In the genomic region with DNA sequence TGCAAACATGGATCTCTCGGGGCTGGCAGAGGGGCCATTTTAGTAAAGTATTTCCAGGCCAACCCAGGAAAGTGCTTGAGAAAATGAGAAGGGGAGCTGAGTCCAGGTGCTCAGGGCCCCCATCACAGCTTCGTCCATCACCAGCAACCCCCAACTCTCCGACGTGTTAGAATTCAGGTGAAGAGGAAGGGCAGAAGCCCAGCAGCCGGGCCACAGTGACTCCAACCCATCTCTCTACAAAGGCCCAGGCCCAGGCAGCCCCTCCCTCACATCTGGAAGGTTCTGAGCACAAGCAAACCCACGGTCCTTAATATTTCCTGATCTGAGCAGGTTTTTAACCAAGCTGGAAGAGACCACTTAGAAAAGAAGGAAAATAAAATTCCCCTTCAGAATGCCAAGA, we compare ENCODE assay signal across 26 cellular contexts. TPM values are rescaled to one million over a fixed set of nuclear protein-coding genes. Genes with fewer than 3 reads are reported as not detected.
A peak's percentile ranks its signal among the peaks of the same experiment; 100 is the strongest.
DNase-seq lines count a peak whose midpoint lies in the region; ATAC-seq and TF ChIP-seq lines count a peak whose summit lies in the region.
"Had no signal": no experiment of that assay in that cellular context is flagged by ENCODE, and none has a peak within 500 bp of the region (broad histone marks: within the 10 kb centered on the region; RNA-seq: fewer than 3 reads in every experiment).

No MANE protein-coding gene starts in this region.

- TF ChIP-seq CTCF in IMR-90 (conservative IDR thresholded peaks at IDR 0.05; ENCODE audit: low read depth, low read length) (no peak), coronary artery (IDR thresholded peaks at IDR 0.05) (no peak), neural progenitor cell (IDR thresholded peaks at IDR 0.05) (no peak), thoracic aorta (IDR thresholded peaks at IDR 0.05) (no peak), GM13977 (IDR thresholded peaks at IDR 0.05; ENCODE audit: extremely low read depth, insufficient read depth, missing control alignments) (no peak)

- H3K27ac Mint-ChIP-seq in neural progenitor cell: peak overlapping the region; percentile 83
- H3K27ac Mint-ChIP-seq: activated CD4-positive, alpha-beta memory T cell treated with anti-CD3 and anti-CD28 coated beads for 36 hours; activated naive CD8-positive, alpha-beta T cell; activated T-helper 17 cell treated with anti-CD3 and anti-CD28 coated beads, Interleukin-2, amount 50 U/mL, for 72 hours; GM23338; type B pancreatic cell had no signal

- TF ChIP-seq RAD21 in IMR-90 (IDR thresholded peaks at IDR 0.05; ENCODE audit: low read length): no peak

- H3K4me1 Mint-ChIP-seq in neural progenitor cell: peaks cover 3% of the 10 kb centered on the region

- H3K9ac ChIP-seq in IMR-90 (ENCODE audit: low read depth, low read length) (no peak overlapping the region), neural progenitor cell (no peak overlapping the region)

- peaks cover 36% of the 10 kb centered on the region for H3K4me1 ChIP-seq in IMR-90 (ENCODE audit: control insufficient read depth, insufficient read depth, low read length)
- H3K4me1 ChIP-seq in neural progenitor cell: no peaks in the 10 kb centered on the region
- peaks cover 14 to 27% of the 10 kb centered on the region in 2 donors for H3K4me1 ChIP-seq in thoracic aorta (ENCODE audit: control insufficient read depth in 1 of 2, low read depth in 2 of 2)

- H3K18ac ChIP-seq in IMR-90 (ENCODE audit: low read depth, low read length): no peak overlapping the region

- no peak overlapping the region for H3K56ac ChIP-seq in IMR-90 (ENCODE audit: extremely low read depth, insufficient read depth, low read length)

- no peaks in the 10 kb centered on the region for H3K9me3 Mint-ChIP-seq in neural progenitor cell
- H3K9me3 Mint-ChIP-seq: activated CD4-positive, alpha-beta memory T cell treated with anti-CD3 and anti-CD28 coated beads for 36 hours; activated T-helper 17 cell treated with anti-CD3 and anti-CD28 coated beads, Interleukin-2, amount 50 U/mL, for 72 hours; GM23338 had no signal

- CTCF ChIA-PET in IMR-90 (lab: Yijun Ruan, JAX): interaction anchor here (1.7 kb wide), 1 partner anchor 27 kb away, joined by 7 read pairs; no protein-coding TSS in a partner anchor

- WGBS in IMR-90 (ENCODE audit: extremely low coverage in 2 of 2, insufficient read length in 1 of 2), 2 experiments: no CpG with 5 or more reads among the region's 6 CpGs

- dilution Hi-C loops in IMR-90 (cut with HindIII; ENCODE audit: low sequenced_read_pairs, unreplicated experiment): no loop called here

- no peak overlapping the region for H2BK120ac ChIP-seq in IMR-90 (ENCODE audit: low read depth, low read length)

- H2AFZ ChIP-seq in IMR-90 (replicated peaks; ENCODE audit: low read length, poor library complexity): no peak overlapping the region
- no peak overlapping the region for H2AFZ ChIP-seq in neural progenitor cell (replicated peaks)
- H2AFZ ChIP-seq: GM23338 had no signal

- no peaks in the 10 kb centered on the region for H4K20me1 ChIP-seq in IMR-90 (ENCODE audit: insufficient read depth, low read length)
- H4K20me1 ChIP-seq in neural progenitor cell (ENCODE audit: low read depth): no peaks in the 10 kb centered on the region

- no peak overlapping the region; the same call in 1 of the 2 replicates for H4K91ac ChIP-seq in IMR-90 (ENCODE audit: insufficient read depth, low read depth, low read length)

- POLR2A ChIA-PET in IMR-90 (lab: Charles Lee; ENCODE audit: unreplicated experiment): no interaction called here

- in situ Hi-C loops in IMR-90 (cut with MboI; ENCODE audit: low sequenced_read_pairs): no loop called here
- in situ Hi-C loops in GM13977 (cut with MboI; ENCODE audit: low pct_unique_long_range_greater_than_20kb, low sequenced_read_pairs, unreplicated experiment): no loop called here

- H3K79me2 ChIP-seq in neural progenitor cell (ENCODE audit: low read depth): no peaks in the 10 kb centered on the region

- no peak for ATAC-seq in IMR-90 (ENCODE audit: low read depth)
- ATAC-seq in thoracic aorta (ENCODE audit: insufficient number of reproducible peaks, low FRiP score, low read depth): no peak
- no peak for ATAC-seq in GM21526 (IDR thresholded peaks at IDR 0.05; ENCODE audit: low FRiP score, unreplicated experiment)
- ATAC-seq in GM18517 (IDR thresholded peaks at IDR 0.05; ENCODE audit: unreplicated experiment): no peak
- ATAC-seq: activated T-helper 17 cell treated with anti-CD3 and anti-CD28 coated beads, Interleukin-2, amount 50 U/mL, for 72 hours; GM23338; stimulated activated naive CD8-positive, alpha-beta T cell treated with anti-CD3 and anti-CD28 coated beads, Interleukin-15, Interleukin-2, amounts not matched to agents 100 U/mL and 50 U/mL, for 24 hours had no signal

- H3K27me3 ChIP-seq in IMR-90 (ENCODE audit: control insufficient read depth, insufficient read depth, low read length) (no peaks in the 10 kb centered on the region), neural progenitor cell (no peaks in the 10 kb centered on the region), thoracic aorta (replicated peaks; ENCODE audit: insufficient read depth) (no peaks in the 10 kb centered on the region)

- 0 out of 3 replicates have a peak overlapping the region, but pooled peaks have one; percentile 18 for H2BK15ac ChIP-seq in IMR-90 (ENCODE audit: low read depth, low read length)

- no peak overlapping the region for H3K14ac ChIP-seq in IMR-90 (replicated peaks; ENCODE audit: low read depth, low read length)

- no peak for DNase-seq in IMR-90
- no peak for DNase-seq in coronary artery (ENCODE audit: low spot score)
- no peak for DNase-seq in neural progenitor cell (ENCODE audit: low spot score)
- no peak for DNase-seq in thoracic aorta (ENCODE audit: low spot score)
- no peak for DNase-seq in GM13977 (ENCODE audit: low spot score)
- DNase-seq in GM03348 (ENCODE audit: low spot score): no peak
- DNase-seq: activated CD4-positive, alpha-beta memory T cell treated with anti-CD3 and anti-CD28 coated beads for 36 hours; activated CD4-positive, CD25-positive, alpha-beta regulatory T cell treated with anti-CD3 and anti-CD28 coated beads, Interleukin-2, amount 50 U/mL, for 72 hours; activated CD8-positive, alpha-beta memory T cell treated with anti-CD3 and anti-CD28 coated beads, Interleukin-2, amount 50 U/mL, for 4 hours; caudate nucleus; KG1; MM.1S; NCI-H1436; NCI-H748 treated with DMSO at 0.1 percent for 48 hours; RPMI8226; stimulated activated naive CD8-positive, alpha-beta T cell treated with anti-CD3 and anti-CD28 coated beads, Interleukin-15, Interleukin-2, amounts not matched to agents 100 U/mL and 50 U/mL, for 24 hours had no signal

- H3K27ac ChIP-seq in IMR-90 (ENCODE audit: insufficient read depth, low read length) (no peak overlapping the region), coronary artery (peak overlapping the region; percentile 53 to 73), neural progenitor cell (no peak overlapping the region), thoracic aorta (peak overlapping the region; percentile 91 to 94)
- H3K27ac ChIP-seq: C4-2B, SK-N-MC had no signal

- no peak overlapping the region for H2BK5ac ChIP-seq in IMR-90 (ENCODE audit: low read depth, low read length, poor library complexity, severe bottlenecking)

- H2AK5ac ChIP-seq in IMR-90 (ENCODE audit: low read depth, low read length): peak overlapping the region; percentile 30; the same call in 1 of the 2 replicates

- peak overlapping the region in 1 of 2 experiments; percentile 7; a peak in 1 of 4 replicates for H4K8ac ChIP-seq in IMR-90 (ENCODE audit: low read depth in 2 of 2, low read length in 2 of 2)

- H4K5ac ChIP-seq in IMR-90 (ENCODE audit: low read depth, low read length): no peak overlapping the region

- intact Hi-C loops in IMR-90 (cut with micrococcal nuclease): no loop called here

- H3K4me3 Mint-ChIP-seq in neural progenitor cell: no peak overlapping the region
- H3K4me3 Mint-ChIP-seq: activated CD4-positive, alpha-beta memory T cell treated with anti-CD3 and anti-CD28 coated beads for 36 hours; activated naive CD8-positive, alpha-beta T cell; activated T-helper 17 cell treated with anti-CD3 and anti-CD28 coated beads, Interleukin-2, amount 50 U/mL, for 72 hours; GM23338; type B pancreatic cell had no signal

- H3K4me3 ChIP-seq in IMR-90 (ENCODE audit: insufficient read depth, low read depth, low read length): no peak overlapping the region
- H3K4me3 ChIP-seq in coronary artery: no peak overlapping the region
- no peak overlapping the region for H3K4me3 ChIP-seq in neural progenitor cell
- H3K4me3 ChIP-seq in thoracic aorta: no peak overlapping the region
- H3K4me3 ChIP-seq: GM23338, SK-N-MC had no signal

- H3F3A ChIP-seq in neural progenitor cell (ENCODE audit: low read depth): no peaks in the 10 kb centered on the region

- H2AK9ac ChIP-seq in IMR-90 (replicated peaks; ENCODE audit: low read depth, low read length, poor library complexity): no peak overlapping the region

- H3K36me3 Mint-ChIP-seq in neural progenitor cell: no peaks in the 10 kb centered on the region
- H3K36me3 Mint-ChIP-seq: activated CD4-positive, alpha-beta memory T cell treated with anti-CD3 and anti-CD28 coated beads for 36 hours; activated naive CD8-positive, alpha-beta T cell; type B pancreatic cell had no signal

- H3K4me2 ChIP-seq in IMR-90 (ENCODE audit: low read depth, low read length) (no peak overlapping the region), neural progenitor cell (no peak overlapping the region)
- H3K4me2 ChIP-seq: GM23338 had no signal

- no peak overlapping the region for H3K4ac ChIP-seq in IMR-90 (ENCODE audit: low read depth, low read length)

- no peak overlapping the region for H2BK20ac ChIP-seq in IMR-90 (ENCODE audit: low read depth, low read length)

- peaks cover 2% of the 10 kb centered on the region for H3K27me3 Mint-ChIP-seq in neural progenitor cell (ENCODE audit: insufficient read depth, low read depth)
- H3K27me3 Mint-ChIP-seq: activated naive CD8-positive, alpha-beta T cell; activated T-helper 17 cell treated with anti-CD3 and anti-CD28 coated beads, Interleukin-2, amount 50 U/mL, for 72 hours had no signal

- peaks cover 11% of the 10 kb centered on the region for H3K9me1 ChIP-seq in IMR-90 (ENCODE audit: insufficient read depth, low read length)

- BruUV-seq in IMR-90 (replicated peaks; lab: Mats Ljungman, UMichigan): no TSS peak

- H3K23ac ChIP-seq in IMR-90 (ENCODE audit: low read depth, low read length): no peak overlapping the region

- no peak for TF ChIP-seq POLR2A in IMR-90 (IDR thresholded peaks at IDR 0.05; ENCODE audit: low read depth, low read length)

- H3K79me1 ChIP-seq in IMR-90 (ENCODE audit: low read depth in 1 of 2, low read length in 2 of 2): peaks cover 0 to 15% of the 10 kb centered on the region in 2 experiments; a peak in 2 of 4 replicates

- H3K9me3 ChIP-seq in IMR-90 (ENCODE audit: control insufficient read depth, insufficient read depth, low read length): no peaks in the 10 kb centered on the region
- H3K9me3 ChIP-seq in neural progenitor cell (ENCODE audit: low read depth): no peaks in the 10 kb centered on the region
- H3K9me3 ChIP-seq in thoracic aorta: no peaks in the 10 kb centered on the region

- no peaks in the 10 kb centered on the region for H3K36me3 ChIP-seq in IMR-90 (ENCODE audit: control insufficient read depth, insufficient read depth, low read length)
- no peaks in the 10 kb centered on the region for H3K36me3 ChIP-seq in neural progenitor cell
- H3K36me3 ChIP-seq in thoracic aorta: no peaks in the 10 kb centered on the region

RNA-seq across cellular contexts. Expression of a gene that starts 34.7 kb away (rescaled TPM):
- 1,501 and 1,855 TPM in 2 replicates for total RNA-seq in IMR-90 (2012; rRNA removed)
- polyA plus RNA-seq in IMR-90 (2012; rRNA removed): 798 and 964 TPM in 2 replicates
- polyA plus RNA-seq in IMR-90 (2012; cell fraction: cytosol; rRNA removed): 520 and 674 TPM in 2 replicates
- 700 and 999 TPM in 2 replicates for polyA plus RNA-seq in IMR-90 (2012; cell fraction: nucleus; rRNA removed; ENCODE audit: low replicate concordance)
- total RNA-seq in neural progenitor cell (ENCODE audit: low replicate concordance): 0.41 and 0.50 TPM in 2 replicates
- total RNA-seq in thoracic aorta: 100 to 1,000 TPM; 118 to 155 TPM

RNA-seq across cellular contexts. Expression of a gene that starts 38.4 kb away (rescaled TPM):
- 13.8 and 13.9 TPM in 2 replicates for total RNA-seq in IMR-90 (2012; rRNA removed)
- 21.6 and 23.7 TPM in 2 replicates for polyA plus RNA-seq in IMR-90 (2012; rRNA removed)
- 12.9 and 20.1 TPM in 2 replicates for polyA plus RNA-seq in IMR-90 (2012; cell fraction: cytosol; rRNA removed)
- 50.9 and 66.0 TPM in 2 replicates for polyA plus RNA-seq in IMR-90 (2012; cell fraction: nucleus; rRNA removed; ENCODE audit: low replicate concordance)
- not detected in 2 replicates for total RNA-seq in neural progenitor cell (ENCODE audit: low replicate concordance)
- total RNA-seq in thoracic aorta: 1 to 10 TPM; 2.0 to 7.4 TPM
- total RNA-seq: activated CD4-positive, alpha-beta memory T cell treated with anti-CD3 and anti-CD28 coated beads for 36 hours; activated T-helper 17 cell treated with anti-CD3 and anti-CD28 coated beads, Interleukin-2, amount 50 U/mL, for 72 hours; dermis microvascular lymphatic vessel endothelial cell; T-helper 1 cell treated with Interleukin-12 subunit alpha and Interleukin-12 subunit beta and Interleukin-4 antibody, amounts not matched to agents 30 ng/mL and 1 ng/mL, for 36 hours had no signal

Comparison
In these comparisons a context has a peak if more than half of its experiments do, and no peak if none do; other contexts are left out.
1. H3K27ac ChIP-seq: peak in coronary artery (2 of 2) and thoracic aorta (2 of 2); none in IMR-90 (single experiment) and neural progenitor cell (single experiment).
2. RNA of a gene that starts 34.7 kb away (total RNA-seq): 1,501 to 1,855 TPM in IMR-90 and 118 to 155 TPM in thoracic aorta; 0.41 to 0.50 TPM in neural progenitor cell; every median in the first group is over 10 times any median in the second.